In genomic region chr5:150517272-150518152, GRCh38 we compare ENCODE assay signal across 1 cellular context.
A peak's percentile ranks its signal among the peaks of the same experiment; 100 is the strongest.
TF ChIP-seq lines count a peak whose summit lies in the region.

No MANE protein-coding gene starts in this region.

TF ChIP-seq in HepG2, 621 proteins besides CTCF, POLR2A, EP300 and RAD21 (continued from another document):
- TF ChIP-seq, protein P1, sequence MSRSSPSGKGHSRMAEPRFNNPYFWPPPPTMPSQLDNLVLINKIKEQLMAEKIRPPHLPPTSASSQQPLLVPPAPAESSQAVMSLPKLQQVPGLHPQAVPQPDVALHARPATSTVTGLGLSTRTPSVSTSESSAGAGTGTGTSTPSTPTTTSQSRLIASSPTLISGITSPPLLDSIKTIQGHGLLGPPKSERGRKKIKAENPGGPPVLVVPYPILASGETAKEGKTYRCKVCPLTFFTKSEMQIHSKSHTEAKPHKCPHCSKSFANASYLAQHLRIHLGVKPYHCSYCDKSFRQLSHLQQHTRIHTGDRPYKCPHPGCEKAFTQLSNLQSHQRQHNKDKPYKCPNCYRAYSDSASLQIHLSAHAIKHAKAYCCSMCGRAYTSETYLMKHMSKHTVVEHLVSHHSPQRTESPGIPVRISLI (CRISPR knock-in tag; IDR thresholded peaks at IDR 0.05; ENCODE audit: borderline replicate concordance) = 0 out of 2 replicates have a peak, but pooled peaks have one; percentile 32
- TF ChIP-seq SALL2 (CRISPR knock-in tag; IDR thresholded peaks at IDR 0.05) (no peak), ZFP90 (CRISPR knock-in tag; IDR thresholded peaks at IDR 0.05; ENCODE audit: borderline replicate concordance) (no peak), MLLT10 (CRISPR knock-in tag; IDR thresholded peaks at IDR 0.05) (no peak), ZNF503 (CRISPR knock-in tag; IDR thresholded peaks at IDR 0.05) (no peak), ZMYM3 (CRISPR knock-in tag; IDR thresholded peaks at IDR 0.05) (peak; percentile 97), ZSCAN29 (CRISPR knock-in tag; conservative IDR thresholded peaks at IDR 0.05) (0 out of 2 replicates have a peak, but pooled peaks have one; percentile 28), FOXP1 (IDR thresholded peaks at IDR 0.05) (0 out of 2 replicates have a peak, but pooled peaks have one; percentile 19), FOXP1 (CRISPR knock-in tag; IDR thresholded peaks at IDR 0.05) (peak; percentile 77), UBTF (CRISPR knock-in tag; IDR thresholded peaks at IDR 0.05) (peak; percentile 59), RFX5 (IDR thresholded peaks at IDR 0.05; ENCODE audit: low read depth, low read length) (peak; percentile 68), HMGXB4 (CRISPR knock-in tag; IDR thresholded peaks at IDR 0.05; ENCODE audit: borderline replicate concordance in 1 of 2, low read depth in 1 of 2) (0 out of 4 replicates have a peak, but pooled peaks of 1 of the 2 experiments have one; percentile 20)
- TF ChIP-seq, protein P2, sequence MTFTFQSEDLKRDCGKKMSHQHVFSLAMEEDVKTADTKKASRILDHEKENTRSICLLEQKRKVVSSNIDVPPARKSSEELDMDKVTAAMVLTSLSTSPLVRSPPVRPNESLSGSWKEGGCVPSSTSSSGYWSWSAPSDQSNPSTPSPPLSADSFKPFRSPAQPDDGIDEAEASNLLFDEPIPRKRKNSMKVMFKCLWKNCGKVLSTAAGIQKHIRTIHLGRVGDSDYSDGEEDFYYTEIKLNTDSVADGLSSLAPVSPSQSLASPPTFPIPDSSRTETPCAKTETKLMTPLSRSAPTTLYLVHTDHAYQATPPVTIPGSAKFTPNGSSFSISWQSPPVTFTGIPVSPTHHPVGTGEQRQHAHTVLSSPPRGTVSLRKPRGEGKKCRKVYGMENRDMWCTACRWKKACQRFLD (CRISPR knock-in tag; IDR thresholded peaks at IDR 0.05; ENCODE audit: borderline replicate concordance) = no peak
